25 cellular contexts compared by ENCODE assay signal in genomic region chr1:8642114-8642513, GRCh38.
"Had no signal": no experiment of that assay in that cellular context is flagged by ENCODE, and none has a peak within 500 bp of the region (broad histone marks: within the 10 kb centered on the region; RNA-seq: fewer than 3 reads in every experiment).

No MANE protein-coding gene starts in this region.

- H3K4me3 ChIP-seq: Peyer's patch, SJSA1 had no signal

- H3K27ac Mint-ChIP-seq: activated CD4-positive, alpha-beta T cell treated with anti-CD3 and anti-CD28 coated beads for 36 hours; activated CD4-positive, alpha-beta T cell treated with anti-CD3 and anti-CD28 coated beads, Interleukin-2, amount 10 ng/mL, durations not matched to agents 7 days and 5 days; activated CD8-positive, alpha-beta T cell treated with anti-CD3 and anti-CD28 coated beads, Interleukin-2, amount 10 ng/mL, durations not matched to agents 7 days and 5 days; activated T-cell treated with anti-CD3 and anti-CD28 coated beads, Interleukin-2, amount 50 U/mL, for 24 hours; activated T-helper 2 cell treated with anti-CD3 and anti-CD28 coated beads, Interferon-gamma antibody, Interleukin-2, Interleukin-4, amounts not matched to agents 10 μg/mL and 5 μg/mL and 100 μg/mL, durations not matched to agents 14 hours and 24 hours and 36 hours; T-helper 1 cell treated with Interleukin-12 subunit alpha and Interleukin-12 subunit beta and Interleukin-4 antibody, amounts not matched to agents 30 μg/mL and 1 μg/mL, for 36 hours; T-helper 2 cell treated with Interferon-gamma antibody and Interleukin-4, amounts not matched to agents 5 μg/mL and 100 μg/mL, for 36 hours had no signal

- H3K9me3 Mint-ChIP-seq: activated CD4-positive, alpha-beta T cell treated with anti-CD3 and anti-CD28 coated beads, Interleukin-2, amount 10 ng/mL, durations not matched to agents 7 days and 5 days; activated naive CD8-positive, alpha-beta T cell treated with anti-CD3 and anti-CD28 coated beads for 36 hours; activated T-cell treated with anti-CD3 and anti-CD28 coated beads, Interleukin-2, amount 50 U/mL, for 24 hours; activated T-helper 2 cell treated with anti-CD3 and anti-CD28 coated beads, Interferon-gamma antibody, Interleukin-2, Interleukin-4, amounts not matched to agents 10 μg/mL and 5 μg/mL and 100 μg/mL, durations not matched to agents 14 hours and 24 hours and 36 hours; T-helper 1 cell treated with Interleukin-12 subunit alpha and Interleukin-12 subunit beta and Interleukin-4 antibody, amounts not matched to agents 30 μg/mL and 1 μg/mL, for 36 hours; T-helper 2 cell treated with Interferon-gamma antibody and Interleukin-4, amounts not matched to agents 5 μg/mL and 100 μg/mL, for 36 hours; WTC11 had no signal

- H3K27me3 Mint-ChIP-seq: activated CD4-positive, alpha-beta T cell treated with anti-CD3 and anti-CD28 coated beads for 36 hours; activated CD4-positive, alpha-beta T cell treated with anti-CD3 and anti-CD28 coated beads, Interleukin-2, amount 10 ng/mL, durations not matched to agents 7 days and 5 days; activated naive CD8-positive, alpha-beta T cell treated with anti-CD3 and anti-CD28 coated beads for 36 hours; activated T-cell treated with anti-CD3 and anti-CD28 coated beads, Interleukin-2, amount 50 U/mL, for 24 hours had no signal

- H3K4me1 ChIP-seq: Peyer's patch had no signal

- H3K4me2 ChIP-seq: SK-N-SH had no signal

- H3K27me3 ChIP-seq: brain microvascular endothelial cell, Peyer's patch, SJSA1 had no signal

- H3K36me3 Mint-ChIP-seq: WTC11 had no signal

- H3K9ac ChIP-seq: SK-N-SH had no signal

- H3K36me3 ChIP-seq: brain microvascular endothelial cell, Peyer's patch, SJSA1 had no signal

- ATAC-seq: activated CD4-positive, alpha-beta T cell treated with anti-CD3 and anti-CD28 coated beads for 36 hours; activated CD4-positive, CD25-positive, alpha-beta regulatory T cell treated with anti-CD3 and anti-CD28 coated beads, Interleukin-2, amount 50 U/mL, for 24 hours; activated CD8-positive, alpha-beta T cell treated with anti-CD3 and anti-CD28 coated beads, Interleukin-2, amount 10 ng/mL, durations not matched to agents 7 days and 5 days; WTC11 had no signal

- H3K9me3 ChIP-seq: Peyer's patch, SJSA1, SK-N-SH had no signal

- H3K4me3 Mint-ChIP-seq: activated CD4-positive, alpha-beta T cell treated with anti-CD3 and anti-CD28 coated beads for 36 hours; activated CD4-positive, alpha-beta T cell treated with anti-CD3 and anti-CD28 coated beads, Interleukin-2, amount 10 ng/mL, durations not matched to agents 7 days and 5 days; activated CD8-positive, alpha-beta T cell treated with anti-CD3 and anti-CD28 coated beads, Interleukin-2, amount 10 ng/mL, durations not matched to agents 7 days and 5 days; activated naive CD8-positive, alpha-beta T cell treated with anti-CD3 and anti-CD28 coated beads for 36 hours; activated T-cell treated with anti-CD3 and anti-CD28 coated beads, Interleukin-2, amount 50 U/mL, for 24 hours; T-helper 1 cell treated with Interleukin-12 subunit alpha and Interleukin-12 subunit beta and Interleukin-4 antibody, amounts not matched to agents 30 μg/mL and 1 μg/mL, for 36 hours; T-helper 2 cell treated with Interferon-gamma antibody and Interleukin-4, amounts not matched to agents 5 μg/mL and 100 μg/mL, for 36 hours; WTC11 had no signal

- DNase-seq: activated CD4-positive, alpha-beta T cell treated with anti-CD3 and anti-CD28 coated beads for 36 hours; activated CD4-positive, alpha-beta T cell treated with anti-CD3 and anti-CD28 coated beads, Interleukin-2, amount 10 ng/mL, durations not matched to agents 7 days and 5 days; activated CD4-positive, alpha-beta T cell treated with anti-CD3 and anti-CD28 coated beads, Interleukin-2, amount 50 U/mL, for 48 hours; activated CD8-positive, alpha-beta T cell treated with anti-CD3 and anti-CD28 coated beads, Interleukin-2, amount 10 ng/mL, durations not matched to agents 7 days and 5 days; activated naive CD4-positive, alpha-beta T cell treated with anti-CD3 and anti-CD28 coated beads, Interleukin-2, amount 50 U/mL, for 16 hours; activated naive CD8-positive, alpha-beta T cell treated with anti-CD3 and anti-CD28 coated beads for 36 hours; activated T-cell treated with anti-CD3 and anti-CD28 coated beads, Interleukin-2, amount 50 U/mL, for 24 hours; amniotic stem cell; aorta; brain microvascular endothelial cell; central memory CD4-positive, alpha-beta T cell; NCI-H1092 treated with DMSO at 0.1 percent for 48 hours; NCI-H187 treated with DMSO at 0.1 percent for 48 hours; NCI-H2081; NCI-H446 treated with DMSO at 0.1 percent for 48 hours; Peyer's patch; RPMI8226; SHP77 treated with DMSO at 0.1 percent for 48 hours; SK-N-SH had no signal

- H3K27ac ChIP-seq: brain microvascular endothelial cell, Peyer's patch, SJSA1 had no signal
